Comparison of ENCODE assay signal across 1 cellular context in genomic region chr2:27024812-27025211, GRCh38.
TF ChIP-seq lines count a peak whose summit lies in the region.

No MANE protein-coding gene starts in this region.

TF ChIP-seq in WTC11, 78 proteins besides CTCF, POLR2A, EP300 and RAD21 (continued from another document):
- no peak for TF ChIP-seq ATF2 (CRISPR knock-in tag; IDR thresholded peaks at IDR 0.05; ENCODE audit: borderline replicate concordance, low read depth)
- no peak for TF ChIP-seq MXD4 (CRISPR knock-in tag; IDR thresholded peaks at IDR 0.05; ENCODE audit: borderline replicate concordance)
- TF ChIP-seq FOXP1 (CRISPR knock-in tag; IDR thresholded peaks at IDR 0.05; ENCODE audit: borderline replicate concordance): no peak
